34 cellular contexts compared by ENCODE assay signal in genomic region chr5:19479562-19479961, GRCh38.
DNase-seq lines count a peak whose midpoint lies in the region; ATAC-seq, FAIRE-seq and TF ChIP-seq lines count a peak whose summit lies in the region.
"Had no signal": no experiment of that assay in that cellular context is flagged by ENCODE, and none has a peak within 500 bp of the region (broad histone marks: within the 10 kb centered on the region; RNA-seq: fewer than 3 reads in every experiment).

No MANE protein-coding gene starts in this region.

- H3K27ac ChIP-seq in A549 (no peak overlapping the region), PC-3 (ENCODE audit: low read length) (no peak overlapping the region), K562 (ENCODE audit: extremely low read depth, low read depth, low read length) (no peak overlapping the region), right atrium auricular region (no peak overlapping the region)
- H3K27ac ChIP-seq: 22Rv1; BLaER1; BLaER1 treated with 17β-estradiol and CSF1 and Interleukin-3, amounts not matched to agents 10 nM and 100 nM; C4-2B had no signal

- no peak overlapping the region for H3K4me3 ChIP-seq in A549
- no peak overlapping the region for H3K4me3 ChIP-seq in LNCaP clone FGC (ENCODE audit: low read depth, low read length)
- no peak overlapping the region for H3K4me3 ChIP-seq in PC-3 (ENCODE audit: low read length)
- no peak overlapping the region for H3K4me3 ChIP-seq in K562
- H3K4me3 ChIP-seq in right atrium auricular region: no peak overlapping the region
- H3K4me3 ChIP-seq: BLaER1; BLaER1 treated with 17β-estradiol and CSF1 and Interleukin-3, amounts not matched to agents 10 nM and 100 nM had no signal

- no peak for TF ChIP-seq EP300 in A549 (IDR thresholded peaks at IDR 0.05)
- no peak for TF ChIP-seq EP300 in K562 (IDR thresholded peaks at IDR 0.05; ENCODE audit: low read length)

- H3K79me2 ChIP-seq in PC-3 (ENCODE audit: low read length) (no peaks in the 10 kb centered on the region), K562 (ENCODE audit: control insufficient read depth, insufficient read depth, low read length) (no peaks in the 10 kb centered on the region)

- no peaks in the 10 kb centered on the region for H3K27me3 ChIP-seq in PC-3 (ENCODE audit: low read length)
- H3K27me3 ChIP-seq in K562 (ENCODE audit: control insufficient read depth in 2 of 2, insufficient read depth in 2 of 2, low read length in 2 of 2): no peaks in the 10 kb centered on the region
- no peaks in the 10 kb centered on the region for H3K27me3 ChIP-seq in right atrium auricular region
- H3K27me3 ChIP-seq: BE2C; BLaER1; BLaER1 treated with 17β-estradiol and CSF1 and Interleukin-3, amounts not matched to agents 10 nM and 100 nM had no signal

- WGBS in A549 (ENCODE audit: missing lambda C conversion rate): 37% methylated on average over 5 of the region's 5 CpGs
- 4% methylated on average over 5 of the region's 5 CpGs for WGBS in K562 (ENCODE audit: insufficient coverage, low coverage, missing lambda C conversion rate)

- no peaks in the 10 kb centered on the region for H3K9me2 ChIP-seq in PC-3 (replicated peaks; ENCODE audit: low read length)

- H2AFZ ChIP-seq in PC-3 (ENCODE audit: low read length): no peak overlapping the region
- no peak overlapping the region for H2AFZ ChIP-seq in K562 (ENCODE audit: low read depth, low read length)

- DNase-seq in A549 (ENCODE audit: low read depth in 1 of 2, low spot score in 1 of 2) (no peak), LNCaP clone FGC (ENCODE audit: low read depth) (peak; percentile 66), PC-3 (peak; percentile 49), K562 (ENCODE audit: extremely low read depth in 1 of 4, low spot score in 3 of 4) (no peak), right atrium auricular region (ENCODE audit: low spot score) (no peak), NCI-H2029 treated with DMSO at 0.1 percent for 48 hours (lab: John Stamatoyannopoulos, UW) (no peak)
- no peak for DNase-seq in stimulated activated CD4-positive, alpha-beta T cell treated with anti-CD3 and anti-CD28 coated beads, Interleukin-2, amount 100 ng/mL, for 24 hours
- no peak for DNase-seq in activated CD8-positive, alpha-beta memory T cell treated with anti-CD3 and anti-CD28 coated beads for 24 hours
- DNase-seq: 8988T; ACHN; AML-193; BE2C; C1 segment of cervical spinal cord; Caco-2; Calu3; CD4-positive, alpha-beta memory T cell; CD4-positive, alpha-beta T cell; CD4-positive, CD25-positive, alpha-beta regulatory T cell; CD8-positive, alpha-beta memory T cell; CD8-positive, alpha-beta T cell; COR-L47; DMS 273 treated with DMSO at 0.1 percent for 48 hours; DMS153; DMS53; DMS79; DMS79 treated with DMSO at 0.1 percent for 48 hours; DND-41; EL had no signal

- POLR2A ChIA-PET in A549 (lab: Yijun Ruan, JAX): no interaction called here
- POLR2A ChIA-PET in PC-3 (lab: Charles Lee; ENCODE audit: unreplicated experiment): no interaction called here
- POLR2A ChIA-PET in K562 (lab: Yijun Ruan, JAX): no interaction called here

- H4K20me1 ChIP-seq in PC-3 (ENCODE audit: low read length) (no peaks in the 10 kb centered on the region), K562 (replicated peaks; ENCODE audit: control insufficient read depth, insufficient read depth, low read length) (no peaks in the 10 kb centered on the region)
- H4K20me1 ChIP-seq: BLaER1; BLaER1 treated with 17β-estradiol and CSF1 and Interleukin-3, amounts not matched to agents 10 nM and 100 nM had no signal

- TF ChIP-seq RAD21 in A549 (conservative IDR thresholded peaks at IDR 0.05 in 1 of 2, IDR thresholded peaks at IDR 0.05 in 1 of 2) (no peak), K562 (CRISPR knock-in tag; conservative IDR thresholded peaks at IDR 0.05 in 1 of 2, IDR thresholded peaks at IDR 0.05 in 1 of 2) (no peak)

- H3K4me1 ChIP-seq in A549 (no peaks in the 10 kb centered on the region), PC-3 (ENCODE audit: insufficient read depth, low read length) (0 out of 2 replicates have a peak, but pooled peaks cover 6% of the 10 kb centered on the region), K562 (replicated peaks in 1 of 2; ENCODE audit: control insufficient read depth in 2 of 2, insufficient read depth in 2 of 2, low read length in 2 of 2) (no peaks in the 10 kb centered on the region), right atrium auricular region (no peaks in the 10 kb centered on the region)
- H3K4me1 ChIP-seq: BE2C; BLaER1; BLaER1 treated with 17β-estradiol and CSF1 and Interleukin-3, amounts not matched to agents 10 nM and 100 nM; Caco-2 had no signal

- no peak for FAIRE-seq in A549 (lab: Jason Lieb, UNC)
- no peak for FAIRE-seq in K562 (lab: Jason Lieb, UNC)
- FAIRE-seq: A204.1, D721Med had no signal

- TF ChIP-seq POLR2A in A549 (IDR thresholded peaks at IDR 0.05; ENCODE audit: low read length) (no peak), K562 (conservative IDR thresholded peaks at IDR 0.05) (no peak)

- no peak overlapping the region for H3K9ac ChIP-seq in PC-3 (ENCODE audit: low read length)
- H3K9ac ChIP-seq in K562 (ENCODE audit: insufficient read depth in 1 of 2, low read depth in 2 of 2, low read length in 2 of 2): no peak overlapping the region
- H3K9ac ChIP-seq: BLaER1; BLaER1 treated with 17β-estradiol and CSF1 and Interleukin-3, amounts not matched to agents 10 nM and 100 nM had no signal

- no peaks in the 10 kb centered on the region for H3F3A ChIP-seq in PC-3 (ENCODE audit: low read length, unreplicated experiment)

- H3K4me2 ChIP-seq in A549 (no peak overlapping the region), PC-3 (ENCODE audit: low read length) (no peak overlapping the region), K562 (ENCODE audit: insufficient read depth, low read length) (no peak overlapping the region)
- H3K4me2 ChIP-seq: BLaER1; BLaER1 treated with 17β-estradiol and CSF1 and Interleukin-3, amounts not matched to agents 10 nM and 100 nM had no signal

- TF ChIP-seq CTCF in A549 (IDR thresholded peaks at IDR 0.05) (no peak), LNCaP clone FGC (IDR thresholded peaks at IDR 0.05; ENCODE audit: control insufficient read depth, extremely low read depth, insufficient read depth) (no peak), PC-3 (conservative IDR thresholded peaks at IDR 0.05; ENCODE audit: low read depth, low read length) (no peak), K562 (IDR thresholded peaks at IDR 0.05 in 2 of 3, conservative IDR thresholded peaks at IDR 0.05 in 1 of 3; ENCODE audit: insufficient read depth in 2 of 3, low read depth in 1 of 3, low read length in 3 of 3) (no peak), right atrium auricular region (IDR thresholded peaks at IDR 0.05) (no peak)

- intact Hi-C loops in PC-3 (cut with micrococcal nuclease) (no loop called here), K562 (cut with micrococcal nuclease) (no loop called here)

- H3K36me3 ChIP-seq in PC-3 (ENCODE audit: low read depth, low read length): no peaks in the 10 kb centered on the region
- H3K36me3 ChIP-seq in K562 (ENCODE audit: control insufficient read depth, insufficient read depth, low read length): no peaks in the 10 kb centered on the region
- H3K36me3 ChIP-seq in right atrium auricular region: no peaks in the 10 kb centered on the region
- H3K36me3 ChIP-seq: BE2C; BLaER1; BLaER1 treated with 17β-estradiol and CSF1 and Interleukin-3, amounts not matched to agents 10 nM and 100 nM had no signal

- BruUV-seq in PC-3 (replicated peaks; lab: Mats Ljungman, UMichigan) (no TSS peak), K562 (replicated peaks; lab: Mats Ljungman, UMichigan) (no TSS peak)

- CTCF ChIA-PET in A549 (lab: Yijun Ruan, JAX) (no interaction called here), PC-3 (lab: Charles Lee) (no interaction called here), K562 (lab: Yijun Ruan, JAX; ENCODE audit: low intra/inter-chr PET ratio) (no interaction called here)

- no peaks in the 10 kb centered on the region; the same call in 2 of the 3 replicates for H3K9me3 ChIP-seq in A549
- no peaks in the 10 kb centered on the region for H3K9me3 ChIP-seq in PC-3 (ENCODE audit: low read length)
- no peaks in the 10 kb centered on the region for H3K9me3 ChIP-seq in K562 (replicated peaks; ENCODE audit: control insufficient read depth, insufficient read depth, low read depth, low read length)
- no peaks in the 10 kb centered on the region for H3K9me3 ChIP-seq in right atrium auricular region
- H3K9me3 ChIP-seq: BE2C; BLaER1; BLaER1 treated with 17β-estradiol and CSF1 and Interleukin-3, amounts not matched to agents 10 nM and 100 nM; Caco-2 had no signal

- in situ Hi-C loops in K562 (cut with MboI): no loop called here

- ATAC-seq in A549 (no peak), PC-3 (peak; percentile 53), K562 (no peak)
- ATAC-seq: CD8-positive, alpha-beta T cell had no signal

- no peaks in the 10 kb centered on the region for H3K9me1 ChIP-seq in K562 (ENCODE audit: control insufficient read depth, insufficient read depth, low read length)

TF ChIP-seq in A549, 52 proteins besides CTCF, POLR2A, EP300 and RAD21:
- TF ChIP-seq MAFK (IDR thresholded peaks at IDR 0.05; ENCODE audit: partially characterized antibody) (peak; percentile 6), MAX (IDR thresholded peaks at IDR 0.05) (no peak), CBX8 (IDR thresholded peaks at IDR 0.05) (no peak)

TF ChIP-seq in K562, 482 proteins besides CTCF, POLR2A, EP300 and RAD21:
- no peak for TF ChIP-seq NONO (IDR thresholded peaks at IDR 0.05; ENCODE audit: low read depth in 2 of 2, low read length in 1 of 2)
- no peak for TF ChIP-seq NR1H2 (CRISPR knock-in tag; IDR thresholded peaks at IDR 0.05)
- TF ChIP-seq ZNF316 (IDR thresholded peaks at IDR 0.05): peak; percentile 9; the same call in 1 of the 2 replicates
- TF ChIP-seq TCFL5 (CRISPR knock-in tag; conservative IDR thresholded peaks at IDR 0.05): no peak
- no peak for TF ChIP-seq CCNT2 (IDR thresholded peaks at IDR 0.05; ENCODE audit: borderline replicate concordance, extremely low read depth, insufficient read length, low read depth, low read length)
- TF ChIP-seq BRF2 (IDR thresholded peaks at IDR 0.05; ENCODE audit: borderline replicate concordance, insufficient read depth, insufficient read length): no peak
- TF ChIP-seq ZBTB17 (CRISPR knock-in tag; IDR thresholded peaks at IDR 0.05): no peak
- TF ChIP-seq RBM34 (IDR thresholded peaks at IDR 0.05; ENCODE audit: borderline replicate concordance, insufficient read depth, low read length): no peak
TF ChIP-seq in K562: peak in this region for 1.

Comparison
In these comparisons a context has a peak if more than half of its experiments do, and no peak if none do; other contexts are left out.
1. DNase-seq: peak in LNCaP clone FGC (single experiment) and PC-3 (single experiment); none in A549 (0 of 2), K562 (0 of 4), stimulated activated CD4-positive, alpha-beta T cell treated with anti-CD3 and anti-CD28 coated beads, Interleukin-2, amount 100 ng/mL, for 24 hours (0 of 2), right atrium auricular region (single experiment), activated CD8-positive, alpha-beta memory T cell treated with anti-CD3 and anti-CD28 coated beads for 24 hours (single experiment) and NCI-H2029 treated with DMSO at 0.1 percent for 48 hours (single experiment).
2. Of the 35 proteins assayed by ChIP-seq in both K562 and A549: peak only in K562: none; only in A549: MAFK; in both: none; in neither: 34.